In genomic region chr6:26157838-26158580, GRCh38 we compare ENCODE assay signal across 8 cellular contexts.
DNase-seq lines count a peak whose midpoint lies in the region; ATAC-seq and TF ChIP-seq lines count a peak whose summit lies in the region.

No MANE protein-coding gene starts in this region.

- peaks cover 6% of the 10 kb centered on the region for H3K79me1 ChIP-seq in mesenchymal stem cell (replicated peaks; ENCODE audit: low read length, poor library complexity, severe bottlenecking)

- peaks cover 17% of the 10 kb centered on the region for H3K27me3 Mint-ChIP-seq in activated CD8-positive, alpha-beta memory T cell treated with anti-CD3 and anti-CD28 coated beads, Interleukin-2, amount 10 ng/mL, durations not matched to agents 7 days and 5 days

- no peak overlapping the region for H2BK15ac ChIP-seq in mesenchymal stem cell (ENCODE audit: low read depth, poor library complexity, severe bottlenecking)

- H3K9me3 ChIP-seq in endocrine pancreas (ENCODE audit: control insufficient read depth, low read length) (no peaks in the 10 kb centered on the region), mesenchymal stem cell (ENCODE audit: control insufficient read depth, low read length) (no peaks in the 10 kb centered on the region)

- H3K4me2 ChIP-seq in mesenchymal stem cell (ENCODE audit: low read length, poor library complexity, severe bottlenecking), result peak overlapping the region; percentile 50

- peak overlapping the region in 1 of 2 experiments; percentile 6 for H2BK12ac ChIP-seq in mesenchymal stem cell (ENCODE audit: low read length in 2 of 2)

- peak overlapping the region; percentile 1 to 94 for H3K18ac ChIP-seq in mesenchymal stem cell (ENCODE audit: low read depth in 1 of 2, low read length in 2 of 2)

- no peak overlapping the region for H2AFZ ChIP-seq in mesenchymal stem cell (ENCODE audit: low read depth, low read length)

- ATAC-seq in activated CD8-positive, alpha-beta memory T cell treated with anti-CD3 and anti-CD28 coated beads, Interleukin-2, amount 10 ng/mL, durations not matched to agents 7 days and 5 days, result peak; percentile 67

- peak overlapping the region; percentile 60 for H3K9ac ChIP-seq in endocrine pancreas (ENCODE audit: control insufficient read depth, insufficient read depth, low read length)
- H3K9ac ChIP-seq in mesenchymal stem cell (ENCODE audit: low read length), result peak overlapping the region; percentile 92

- CTCF ChIA-PET in activated CD8-positive, alpha-beta memory T cell treated with anti-CD3 and anti-CD28 coated beads, Interleukin-2, amount 10 ng/mL, durations not matched to agents 7 days and 5 days (lab: Charles Lee), result interaction anchor here (0.8 to 7.1 kb wide), 14 partner anchors 10 to 115 kb away, joined by 3 to 101 read pairs (median 4); a partner anchor contains a TSS

- H4K8ac ChIP-seq in mesenchymal stem cell (ENCODE audit: low read length), result no peak overlapping the region

- peaks cover 8% of the 10 kb centered on the region for H3K4me1 ChIP-seq in endocrine pancreas (ENCODE audit: control insufficient read depth, insufficient read depth, low read length)
- no peaks in the 10 kb centered on the region for H3K4me1 ChIP-seq in mesenchymal stem cell (ENCODE audit: control insufficient read depth, insufficient read depth, low read depth, low read length)

- no peak for TF ChIP-seq CTCF in GM20000 (IDR thresholded peaks at IDR 0.05; ENCODE audit: extremely low read depth, missing control alignments)

- H2BK5ac ChIP-seq in mesenchymal stem cell (ENCODE audit: low read depth, low read length, poor library complexity, severe bottlenecking), result no peak overlapping the region

- peak overlapping the region; percentile 97 for H3K27ac Mint-ChIP-seq in activated CD8-positive, alpha-beta memory T cell treated with anti-CD3 and anti-CD28 coated beads, Interleukin-2, amount 10 ng/mL, durations not matched to agents 7 days and 5 days

- peak overlapping the region; percentile 87 for H3K4me3 Mint-ChIP-seq in activated CD8-positive, alpha-beta memory T cell treated with anti-CD3 and anti-CD28 coated beads, Interleukin-2, amount 10 ng/mL, durations not matched to agents 7 days and 5 days

- H4K91ac ChIP-seq in mesenchymal stem cell (ENCODE audit: low read length), result no peak overlapping the region

- peak overlapping the region; percentile 90 for H3K27ac ChIP-seq in mesenchymal stem cell (ENCODE audit: low read length, poor library complexity, severe bottlenecking)

- peaks cover 46% of the 10 kb centered on the region for H3K4me1 Mint-ChIP-seq in activated CD8-positive, alpha-beta memory T cell treated with anti-CD3 and anti-CD28 coated beads, Interleukin-2, amount 10 ng/mL, durations not matched to agents 7 days and 5 days

- no peak overlapping the region for H2BK120ac ChIP-seq in mesenchymal stem cell (ENCODE audit: low read depth, low read length)

- H3K27me3 ChIP-seq in endocrine pancreas (ENCODE audit: control insufficient read depth, insufficient read depth, low read length) (no peaks in the 10 kb centered on the region), mesenchymal stem cell (ENCODE audit: control insufficient read depth in 1 of 2, insufficient read depth in 1 of 2, low read length in 2 of 2) (no peaks in the 10 kb centered on the region)

- peak overlapping the region in 1 of 2 experiments; percentile 26 for H3K14ac ChIP-seq in mesenchymal stem cell (ENCODE audit: low read length in 2 of 2)

- H3K36me3 ChIP-seq in endocrine pancreas (ENCODE audit: control insufficient read depth, insufficient read depth, low read length), result no peaks in the 10 kb centered on the region
- H3K36me3 ChIP-seq in mesenchymal stem cell (ENCODE audit: control insufficient read depth in 1 of 2, insufficient read depth in 2 of 2, low read depth in 1 of 2, low read length in 2 of 2), result peaks cover 0 to 3% of the 10 kb centered on the region in 2 experiments

- WGBS in mesenchymal stem cell, result under 1% methylated on average over 35 of the region's 37 CpGs

- peaks cover 19% of the 10 kb centered on the region for H3K36me3 Mint-ChIP-seq in activated CD8-positive, alpha-beta memory T cell treated with anti-CD3 and anti-CD28 coated beads, Interleukin-2, amount 10 ng/mL, durations not matched to agents 7 days and 5 days

- peak; percentile 79 for DNase-seq in CMK (ENCODE audit: low read depth)
- DNase-seq in GM20000 (ENCODE audit: low spot score), result peak; percentile 85
- DNase-seq in HS-5 (ENCODE audit: low read depth), result peak; percentile 97
- DNase-seq in NOMO-1 (lab: John Stamatoyannopoulos, UW; ENCODE audit: unreplicated experiment in 2 of 2), result peak; percentile 95 to 96
- peak; percentile 94 for DNase-seq in activated CD8-positive, alpha-beta memory T cell treated with anti-CD3 and anti-CD28 coated beads, Interleukin-2, amount 10 ng/mL, durations not matched to agents 7 days and 5 days
- peak; percentile 99 for DNase-seq in mesenchymal stem cell
- DNase-seq in stimulated activated CD8-positive, alpha-beta memory T cell treated with anti-CD3 and anti-CD28 coated beads, Interleukin-12 subunit alpha, Interleukin-12 subunit beta, amount 100 ng/mL, for 4 hours (ENCODE audit: low read depth), result peak; percentile 56

- no peak overlapping the region for H2AK5ac ChIP-seq in mesenchymal stem cell (ENCODE audit: low read length, severe bottlenecking)

- no peaks in the 10 kb centered on the region for H3K9me3 Mint-ChIP-seq in activated CD8-positive, alpha-beta memory T cell treated with anti-CD3 and anti-CD28 coated beads, Interleukin-2, amount 10 ng/mL, durations not matched to agents 7 days and 5 days (ENCODE audit: low read depth)

- peak overlapping the region; percentile 95 for H3K4me3 ChIP-seq in endocrine pancreas (ENCODE audit: control insufficient read depth, insufficient read depth, low read length)
- H3K4me3 ChIP-seq in mesenchymal stem cell (ENCODE audit: insufficient read depth in 1 of 2, low read depth in 1 of 2, low read length in 2 of 2), result peak overlapping the region; percentile 55 to 85

- peak overlapping the region in 1 of 2 experiments; percentile 40 for H3K4ac ChIP-seq in mesenchymal stem cell (ENCODE audit: low read depth in 1 of 2, low read length in 2 of 2)

- peak overlapping the region in 1 of 2 experiments; percentile 88 for H3K23ac ChIP-seq in mesenchymal stem cell (ENCODE audit: low read length in 2 of 2)

Comparison
In these comparisons a context has a peak if more than half of its experiments do, and no peak if none do; other contexts are left out.
1. Peak in every context shown above with its lines: DNase-seq, ATAC-seq, H3K4me3 ChIP-seq and H3K27ac ChIP-seq.